Comparison of ENCODE assay signal across 1 cellular context in the genomic region with DNA sequence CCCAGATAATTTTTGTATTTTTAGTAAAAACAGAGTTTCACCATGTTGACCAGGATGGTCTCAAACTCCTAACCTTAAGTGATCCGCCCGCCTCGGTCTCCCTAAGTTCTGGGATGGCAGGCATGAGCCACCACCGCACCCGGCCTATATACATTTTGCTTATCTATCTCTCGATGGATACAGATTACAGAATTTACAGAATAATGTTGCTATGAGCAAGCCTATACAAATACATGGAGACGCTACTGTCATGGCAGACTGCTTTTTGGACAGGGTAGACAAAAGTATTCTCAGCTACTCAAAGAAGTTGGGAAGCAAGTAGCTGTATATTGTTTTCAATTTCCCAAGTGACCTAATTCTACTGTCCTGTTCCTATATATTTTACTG.
TF ChIP-seq lines count a peak whose summit lies in the region.

No MANE protein-coding gene starts in this region.

TF ChIP-seq in IMR-90, 13 proteins besides CTCF, POLR2A, EP300 and RAD21:
- TF ChIP-seq CEBPB (IDR thresholded peaks at IDR 0.05; ENCODE audit: low read depth, low read length) (no peak), MAZ (IDR thresholded peaks at IDR 0.05; ENCODE audit: borderline replicate concordance, low read depth, low read length) (no peak), SMC3 (IDR thresholded peaks at IDR 0.05; ENCODE audit: low read depth, low read length) (no peak), RCOR1 (IDR thresholded peaks at IDR 0.05; ENCODE audit: insufficient replicate concordance, low read length) (no peak)
- TF ChIP-seq, protein P1, sequence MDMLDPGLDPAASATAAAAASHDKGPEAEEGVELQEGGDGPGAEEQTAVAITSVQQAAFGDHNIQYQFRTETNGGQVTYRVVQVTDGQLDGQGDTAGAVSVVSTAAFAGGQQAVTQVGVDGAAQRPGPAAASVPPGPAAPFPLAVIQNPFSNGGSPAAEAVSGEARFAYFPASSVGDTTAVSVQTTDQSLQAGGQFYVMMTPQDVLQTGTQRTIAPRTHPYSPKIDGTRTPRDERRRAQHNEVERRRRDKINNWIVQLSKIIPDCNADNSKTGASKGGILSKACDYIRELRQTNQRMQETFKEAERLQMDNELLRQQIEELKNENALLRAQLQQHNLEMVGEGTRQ (IDR thresholded peaks at IDR 0.05; ENCODE audit: low read depth, low read length): no peak
